9 cellular contexts compared by ENCODE assay signal in the genomic region with DNA sequence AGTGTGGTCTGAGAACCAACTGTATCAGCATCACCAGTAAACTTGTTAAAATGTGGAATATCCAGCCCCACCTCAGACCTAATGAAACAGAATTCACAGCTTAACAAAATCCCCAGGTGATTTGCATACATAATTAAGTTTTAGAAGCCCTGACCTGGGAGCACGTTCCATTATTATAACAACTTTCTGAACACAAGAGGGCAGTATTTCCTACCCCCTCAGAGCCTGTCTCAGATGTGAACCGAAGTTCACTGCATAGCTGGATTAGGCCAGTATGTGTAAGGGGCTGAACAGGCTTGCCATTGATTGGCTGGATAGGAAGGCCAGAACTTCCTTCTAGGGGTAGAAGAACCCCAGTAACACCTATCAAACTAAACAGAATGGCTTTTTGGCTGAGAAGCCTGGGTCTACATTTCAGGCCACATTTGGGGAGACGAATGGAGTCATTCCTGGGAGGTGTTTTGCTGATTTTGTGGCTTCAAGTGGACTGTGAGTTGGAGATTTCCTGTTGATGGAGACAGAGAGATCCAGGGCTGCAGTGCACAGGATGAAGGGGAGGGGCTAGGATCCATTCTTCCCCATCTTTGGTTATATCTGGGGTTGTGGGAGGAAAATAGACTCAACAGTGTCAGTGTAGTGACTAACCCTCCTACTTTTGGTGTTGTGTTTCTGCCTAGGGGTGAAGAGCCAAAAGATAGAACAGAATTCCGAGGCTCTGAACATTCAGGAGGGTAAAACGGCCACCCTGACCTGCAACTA.
DNase-seq lines count a peak whose midpoint lies in the region; ATAC-seq and TF ChIP-seq lines count a peak whose summit lies in the region.
"Had no signal": no experiment of that assay in that cellular context is flagged by ENCODE, and none has a peak within 500 bp of the region (broad histone marks: within the 10 kb centered on the region; RNA-seq: fewer than 3 reads in every experiment).

No MANE protein-coding gene starts in this region.

- H3K79me2 ChIP-seq in H9 (ENCODE audit: insufficient read depth, low read length): no peaks in the 10 kb centered on the region

- no peak overlapping the region for H3T11ph ChIP-seq in H9 (ENCODE audit: low read length)

- H3K4me3 Mint-ChIP-seq in H9: no peak overlapping the region

- no peak overlapping the region for H2BK15ac ChIP-seq in H9 (ENCODE audit: low read depth, low read length)

- intact Hi-C loops in dorsolateral prefrontal cortex (cut with DNase I): no loop called here

- H2AK5ac ChIP-seq in H9 (ENCODE audit: insufficient read length, low read length): no peak overlapping the region

- peaks cover 7 to 8% of the 10 kb centered on the region in 2 experiments for H3K4me1 Mint-ChIP-seq in H9

- H3K14ac ChIP-seq in H9 (ENCODE audit: insufficient read depth, low read length): no peak overlapping the region

- H2BK120ac ChIP-seq in H9 (ENCODE audit: low read depth, low read length, poor library complexity, severe bottlenecking): no peak overlapping the region

- H3K4ac ChIP-seq in H9 (ENCODE audit: low read depth, low read length): no peak overlapping the region

- no peaks in the 10 kb centered on the region for H4K20me1 ChIP-seq in H9 (ENCODE audit: control insufficient read depth, insufficient read depth, insufficient read length)

- no peaks in the 10 kb centered on the region; a peak in 3 of 7 replicates for H3K36me3 Mint-ChIP-seq in H9 (ENCODE audit: insufficient read depth in 1 of 3, low read depth in 3 of 3)

- H3K23me2 ChIP-seq in H9 (ENCODE audit: insufficient read length, low read depth, low read length, poor library complexity, severe bottlenecking): no peaks in the 10 kb centered on the region

- no peak overlapping the region for H4K8ac ChIP-seq in H9 (replicated peaks; ENCODE audit: insufficient read length, low read depth, low read length)

- no peaks in the 10 kb centered on the region for H3K27me3 ChIP-seq in H9 (ENCODE audit: insufficient read depth, low read length)
- H3K27me3 ChIP-seq in dorsolateral prefrontal cortex: no peaks in the 10 kb centered on the region
- H3K27me3 ChIP-seq: SJSA1 had no signal

- no peak overlapping the region for H4K5ac ChIP-seq in H9 (ENCODE audit: insufficient read length, low read depth, low read length)

- no peak overlapping the region for H4K91ac ChIP-seq in H9 (ENCODE audit: insufficient read length, low read depth, low read length)

- no peak overlapping the region for H3K56ac ChIP-seq in H9 (ENCODE audit: insufficient read length, low read depth, low read length)

- H2AFZ ChIP-seq in H9 (ENCODE audit: low read length): no peak overlapping the region

- no peak for ATAC-seq in HG02870 (IDR thresholded peaks at IDR 0.05; ENCODE audit: unreplicated experiment)

- no peak overlapping the region for H2BK5ac ChIP-seq in H9 (ENCODE audit: insufficient read length, low read length)

- H3K4me1 ChIP-seq in H9 (ENCODE audit: insufficient read depth, low read length): no peaks in the 10 kb centered on the region; the same call in 1 of the 2 replicates
- H3K4me1 ChIP-seq: SJSA1 had no signal

- H3K4me2 ChIP-seq in H9 (ENCODE audit: insufficient read depth, insufficient read length, low read length): no peak overlapping the region

- no peaks in the 10 kb centered on the region for H3K9me3 ChIP-seq in H9 (ENCODE audit: control insufficient read depth, low read depth, low read length)
- H3K9me3 ChIP-seq: SJSA1 had no signal

- no peak overlapping the region for H2BK12ac ChIP-seq in H9 (ENCODE audit: insufficient read length, low read depth, low read length)

- no peak overlapping the region for H3K9ac ChIP-seq in H9 (ENCODE audit: extremely low read depth, insufficient read length, low read length)

- H3K27ac ChIP-seq in H9 (ENCODE audit: insufficient read length, low read depth, low read length) (no peak overlapping the region), dorsolateral prefrontal cortex (no peak overlapping the region)
- H3K27ac ChIP-seq: SJSA1 had no signal

- TF ChIP-seq CTCF in H9 (conservative IDR thresholded peaks at IDR 0.05) (peak; percentile 80), dorsolateral prefrontal cortex (IDR thresholded peaks at IDR 0.05 in 54 of 56, conservative IDR thresholded peaks at IDR 0.05 in 2 of 56; ENCODE audit: low read depth in 1 of 56, partially characterized antibody in 56 of 56) (peak in 40 of 56 donors; percentile 4 to 58 (median 34))

- H3K9me3 Mint-ChIP-seq in H9: peaks cover 0 to 7% of the 10 kb centered on the region in 2 experiments; a peak in 2 of 5 replicates

- H3K27me3 Mint-ChIP-seq in H9 (ENCODE audit: low read depth): peaks cover 14% of the 10 kb centered on the region

- peak; percentile 17 for DNase-seq in EL
- peak; percentile 58 for DNase-seq in H9
- DNase-seq in RKO (ENCODE audit: low spot score): peak; percentile 52
- DNase-seq in dorsolateral prefrontal cortex: no peak
- peak; percentile 37 for DNase-seq in pons (ENCODE audit: low spot score)
- DNase-seq in occipital lobe (lab: John Stamatoyannopoulos, UW): no peak
- DNase-seq in DMS153 (lab: John Stamatoyannopoulos, UW): no peak

- WGBS in H9 (ENCODE audit: extremely low coverage, insufficient read length, low lambda C conversion rate): no CpG with 5 or more reads among the region's 5 CpGs

- H3K27ac Mint-ChIP-seq in H9: no peak overlapping the region; a peak in 1 of 7 replicates

- no peak overlapping the region for H3K23ac ChIP-seq in H9 (ENCODE audit: insufficient read length, low read depth, low read length)

- no peak overlapping the region for H2BK20ac ChIP-seq in H9 (ENCODE audit: low read depth, low read length, poor library complexity, severe bottlenecking)

- H3K4me3 ChIP-seq in dorsolateral prefrontal cortex: no peak overlapping the region
- H3K4me3 ChIP-seq: SJSA1 had no signal

- peak overlapping the region; percentile 4 for H3K18ac ChIP-seq in H9 (ENCODE audit: insufficient read length, low read depth, low read length)

- no peaks in the 10 kb centered on the region for H3K79me1 ChIP-seq in H9 (ENCODE audit: insufficient read depth, low read depth, low read length, poor library complexity, severe bottlenecking)

Comparison
In these comparisons a context has a peak if more than half of its experiments do, and no peak if none do; other contexts are left out.
1. DNase-seq: peak in EL (single experiment), H9 (single experiment), RKO (single experiment) and pons (single experiment); none in dorsolateral prefrontal cortex (0 of 10), occipital lobe (single experiment) and DMS153 (single experiment).